Comparison of ENCODE assay signal across 9 cellular contexts in the genomic region with DNA sequence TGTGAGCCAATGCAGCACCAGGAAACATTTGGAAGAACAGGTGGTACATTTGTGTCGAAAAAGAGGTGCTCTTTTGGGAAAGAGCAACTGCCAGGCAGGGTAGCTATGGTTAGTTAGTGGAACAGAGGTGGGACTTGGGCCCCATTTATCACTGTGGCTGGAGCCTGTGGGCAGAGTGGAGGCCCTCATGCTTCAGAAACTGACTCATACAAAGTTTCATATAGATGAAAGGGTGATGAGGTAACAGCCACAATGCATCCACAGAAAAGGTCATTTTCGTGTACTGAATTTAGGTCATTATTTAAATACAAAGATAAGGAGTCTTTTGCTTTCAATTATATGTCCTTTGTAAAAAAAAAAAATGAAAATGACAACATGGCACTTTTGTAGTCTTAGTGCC.
DNase-seq lines count a peak whose midpoint lies in the region; ATAC-seq and TF ChIP-seq lines count a peak whose summit lies in the region.
"Had no signal": no experiment of that assay in that cellular context is flagged by ENCODE, and none has a peak within 500 bp of the region (broad histone marks: within the 10 kb centered on the region; RNA-seq: fewer than 3 reads in every experiment).

No MANE protein-coding gene starts in this region.

- ATAC-seq in HG02884 (IDR thresholded peaks at IDR 0.05; ENCODE audit: unreplicated experiment) (peak; percentile 98), esophagus mucosa (no peak)
- ATAC-seq in stimulated activated naive CD8-positive, alpha-beta T cell treated with anti-CD3 and anti-CD28 coated beads, Interleukin-15, amount 100 ng/mL, for 72 hours, result peak; percentile 65

- no peaks in the 10 kb centered on the region for H3K27me3 Mint-ChIP-seq in T-helper 2 cell treated with Interferon-gamma antibody and Interleukin-4, amounts not matched to agents 5 μg/mL and 100 μg/mL, for 36 hours (ENCODE audit: low read depth)
- H3K27me3 Mint-ChIP-seq in stimulated activated naive CD8-positive, alpha-beta T cell treated with anti-CD3 and anti-CD28 coated beads, Interleukin-15, amount 100 ng/mL, for 72 hours, result no peaks in the 10 kb centered on the region
- H3K27me3 Mint-ChIP-seq in nephron progenitor cell (ENCODE audit: low read depth, poor library complexity), result peaks cover 19% of the 10 kb centered on the region
- peaks cover 2% of the 10 kb centered on the region for H3K27me3 Mint-ChIP-seq in endothelial cell (ENCODE audit: unreplicated experiment)

- no peaks in the 10 kb centered on the region for H3K36me3 Mint-ChIP-seq in T-helper 2 cell treated with Interferon-gamma antibody and Interleukin-4, amounts not matched to agents 5 μg/mL and 100 μg/mL, for 36 hours (ENCODE audit: low read depth)
- no peaks in the 10 kb centered on the region for H3K36me3 Mint-ChIP-seq in nephron progenitor cell (ENCODE audit: low read depth)
- H3K36me3 Mint-ChIP-seq in endothelial cell (ENCODE audit: low read depth, unreplicated experiment), result no peaks in the 10 kb centered on the region

- peak; percentile 5 for DNase-seq in T-helper 2 cell treated with Interferon-gamma antibody and Interleukin-4, amounts not matched to agents 5 μg/mL and 100 μg/mL, for 36 hours (ENCODE audit: low spot score)
- no peak for DNase-seq in T-helper 2 cell
- DNase-seq in HuH-7 (ENCODE audit: low spot score), result peak; percentile 26
- DNase-seq in stimulated activated naive CD8-positive, alpha-beta T cell treated with anti-CD3 and anti-CD28 coated beads, Interleukin-15, amount 100 ng/mL, for 72 hours, result no peak
- DNase-seq in nephron progenitor cell, result no peak
- DNase-seq in endothelial cell (ENCODE audit: low spot score), result no peak
- DNase-seq: SK-N-SH had no signal

- no peak overlapping the region for H3K27ac Mint-ChIP-seq in T-helper 2 cell treated with Interferon-gamma antibody and Interleukin-4, amounts not matched to agents 5 μg/mL and 100 μg/mL, for 36 hours
- H3K27ac Mint-ChIP-seq in stimulated activated naive CD8-positive, alpha-beta T cell treated with anti-CD3 and anti-CD28 coated beads, Interleukin-15, amount 100 ng/mL, for 72 hours, result no peak overlapping the region
- H3K27ac Mint-ChIP-seq in nephron progenitor cell, result no peak overlapping the region
- H3K27ac Mint-ChIP-seq in endothelial cell (ENCODE audit: unreplicated experiment), result no peak overlapping the region

- no peaks in the 10 kb centered on the region for H3K9me3 Mint-ChIP-seq in T-helper 2 cell treated with Interferon-gamma antibody and Interleukin-4, amounts not matched to agents 5 μg/mL and 100 μg/mL, for 36 hours
- peaks cover 0 to 11% of the 10 kb centered on the region in 2 donors for H3K9me3 Mint-ChIP-seq in stimulated activated naive CD8-positive, alpha-beta T cell treated with anti-CD3 and anti-CD28 coated beads, Interleukin-15, amount 100 ng/mL, for 72 hours
- H3K9me3 Mint-ChIP-seq in nephron progenitor cell (no peaks in the 10 kb centered on the region), endothelial cell (ENCODE audit: unreplicated experiment) (no peaks in the 10 kb centered on the region)

- TF ChIP-seq CTCF in nephron progenitor cell (IDR thresholded peaks at IDR 0.05) (no peak), endothelial cell (IDR thresholded peaks at IDR 0.05; ENCODE audit: unreplicated experiment) (no peak)

- no peak overlapping the region for H3K4me3 Mint-ChIP-seq in T-helper 2 cell treated with Interferon-gamma antibody and Interleukin-4, amounts not matched to agents 5 μg/mL and 100 μg/mL, for 36 hours
- H3K4me3 Mint-ChIP-seq in stimulated activated naive CD8-positive, alpha-beta T cell treated with anti-CD3 and anti-CD28 coated beads, Interleukin-15, amount 100 ng/mL, for 72 hours, result no peak overlapping the region
- H3K4me3 Mint-ChIP-seq in nephron progenitor cell (no peak overlapping the region), endothelial cell (ENCODE audit: unreplicated experiment) (no peak overlapping the region)

- no peaks in the 10 kb centered on the region for H3K4me1 Mint-ChIP-seq in T-helper 2 cell treated with Interferon-gamma antibody and Interleukin-4, amounts not matched to agents 5 μg/mL and 100 μg/mL, for 36 hours (ENCODE audit: low read depth)
- H3K4me1 Mint-ChIP-seq in stimulated activated naive CD8-positive, alpha-beta T cell treated with anti-CD3 and anti-CD28 coated beads, Interleukin-15, amount 100 ng/mL, for 72 hours, result no peaks in the 10 kb centered on the region
- H3K4me1 Mint-ChIP-seq in nephron progenitor cell (peaks cover 23% of the 10 kb centered on the region), endothelial cell (ENCODE audit: unreplicated experiment) (peaks cover 2% of the 10 kb centered on the region)

Comparison
In these comparisons a context has a peak if more than half of its experiments do, and no peak if none do; other contexts are left out.
1. DNase-seq: peak in T-helper 2 cell treated with Interferon-gamma antibody and Interleukin-4, amounts not matched to agents 5 μg/mL and 100 μg/mL, for 36 hours (single experiment) and HuH-7 (single experiment); none in T-helper 2 cell (0 of 5), stimulated activated naive CD8-positive, alpha-beta T cell treated with anti-CD3 and anti-CD28 coated beads, Interleukin-15, amount 100 ng/mL, for 72 hours (0 of 2), nephron progenitor cell (single experiment) and endothelial cell (single experiment).